Comparison of ENCODE assay signal across 2 cellular contexts in genomic region chr9:107226431-107226830, GRCh38.
TF ChIP-seq lines count a peak whose summit lies in the region.

No MANE protein-coding gene starts in this region.

TF ChIP-seq in HCT116, 20 proteins besides CTCF, POLR2A, EP300 and RAD21:
- TF ChIP-seq MAX (IDR thresholded peaks at IDR 0.05) (peak; percentile 31; the same call in 1 of the 2 replicates), EZH2 (IDR thresholded peaks at IDR 0.05) (no peak), CEBPB (IDR thresholded peaks at IDR 0.05; ENCODE audit: low read depth) (peak; percentile 57; the same call in 1 of the 2 replicates)

TF ChIP-seq in K562, 482 proteins besides CTCF, POLR2A, EP300 and RAD21 (continued from another document and continues in another):
- no peak for TF ChIP-seq THAP12 (CRISPR knock-in tag; IDR thresholded peaks at IDR 0.05)
- TF ChIP-seq RAD51 (IDR thresholded peaks at IDR 0.05; ENCODE audit: borderline replicate concordance, low read depth) = peak; percentile 78
- TF ChIP-seq ZNF232 (CRISPR knock-in tag; IDR thresholded peaks at IDR 0.05) = no peak
- TF ChIP-seq TAF9B (IDR thresholded peaks at IDR 0.05; ENCODE audit: partially characterized antibody) = no peak
- TF ChIP-seq FUS (optimal IDR thresholded peaks at IDR 0.05; ENCODE audit: low read depth, low read length) = no peak
- peak; percentile 72 for TF ChIP-seq USF1 (CRISPR knock-in tag; IDR thresholded peaks at IDR 0.05)
- TF ChIP-seq ZBTB49 (CRISPR knock-in tag; IDR thresholded peaks at IDR 0.05; ENCODE audit: borderline replicate concordance) = no peak
- TF ChIP-seq MLLT1 (IDR thresholded peaks at IDR 0.05) = no peak
- TF ChIP-seq CEBPG (CRISPR knock-in tag; IDR thresholded peaks at IDR 0.05) = no peak
- peak in 1 of 2 experiments; percentile 56; a peak in 2 of 4 replicates for TF ChIP-seq CEBPG (tag; conservative IDR thresholded peaks at IDR 0.05 in 1 of 2, IDR thresholded peaks at IDR 0.05 in 1 of 2)
- TF ChIP-seq ATF3 (IDR thresholded peaks at IDR 0.05) = peak; percentile 74
- TF ChIP-seq ATF3 (CRISPR knock-in tag; conservative IDR thresholded peaks at IDR 0.05) = no peak
- no peak for TF ChIP-seq TARDBP (IDR thresholded peaks at IDR 0.05)
- no peak for TF ChIP-seq TCF7L2 (IDR thresholded peaks at IDR 0.05; ENCODE audit: low read depth, low read length)
- TF ChIP-seq ZNF444 (CRISPR knock-in tag; IDR thresholded peaks at IDR 0.05) = no peak
- no peak for TF ChIP-seq ZNF347 (CRISPR knock-in tag; IDR thresholded peaks at IDR 0.05; ENCODE audit: low read depth)
- TF ChIP-seq TGIF2 (CRISPR knock-in tag; IDR thresholded peaks at IDR 0.05) = no peak
- TF ChIP-seq EGR1 (conservative IDR thresholded peaks at IDR 0.05) = no peak
- TF ChIP-seq ZEB2 (IDR thresholded peaks at IDR 0.05) = no peak
- TF ChIP-seq ZFX (CRISPR knock-in tag; IDR thresholded peaks at IDR 0.05) = no peak
- no peak for TF ChIP-seq HNRNPUL1 (IDR thresholded peaks at IDR 0.05; ENCODE audit: low read length)
- 0 out of 2 replicates have a peak, but pooled peaks have one; percentile 33 for TF ChIP-seq TOE1 (IDR thresholded peaks at IDR 0.05; ENCODE audit: borderline replicate concordance)
- TF ChIP-seq TOE1 (CRISPR knock-in tag; IDR thresholded peaks at IDR 0.05; ENCODE audit: borderline replicate concordance, low read depth) = no peak
- TF ChIP-seq SREBF2 (CRISPR knock-in tag; IDR thresholded peaks at IDR 0.05) = no peak
- TF ChIP-seq ZNF146 (CRISPR knock-in tag; IDR thresholded peaks at IDR 0.05; ENCODE audit: unreplicated experiment) = no peak
- TF ChIP-seq TCFL5 (CRISPR knock-in tag; conservative IDR thresholded peaks at IDR 0.05) = no peak
- TF ChIP-seq DDX20 (tag; IDR thresholded peaks at IDR 0.05; ENCODE audit: low read depth) = no peak
- TF ChIP-seq CEBPB (tag; IDR thresholded peaks at IDR 0.05) = peak; percentile 45; the same call in 1 of the 2 replicates
- no peak for TF ChIP-seq WHSC1 (IDR thresholded peaks at IDR 0.05; ENCODE audit: low read length)
- TF ChIP-seq RERE (CRISPR knock-in tag; IDR thresholded peaks at IDR 0.05; ENCODE audit: borderline replicate concordance) = no peak
- TF ChIP-seq USF2 (CRISPR knock-in tag; IDR thresholded peaks at IDR 0.05) = peak; percentile 87
- TF ChIP-seq ZNF740 (CRISPR knock-in tag; IDR thresholded peaks at IDR 0.05) = no peak
- no peak for TF ChIP-seq ZNF740 (tag; IDR thresholded peaks at IDR 0.05)
- no peak for TF ChIP-seq BRD4 (IDR thresholded peaks at IDR 0.05)
- no peak for TF ChIP-seq TSC22D4 (tag; IDR thresholded peaks at IDR 0.05)
- no peak for TF ChIP-seq MCM7 (IDR thresholded peaks at IDR 0.05)
- TF ChIP-seq ZNF174 (CRISPR knock-in tag; IDR thresholded peaks at IDR 0.05) = no peak
- no peak for TF ChIP-seq ZKSCAN3 (CRISPR knock-in tag; IDR thresholded peaks at IDR 0.05)
- peak; percentile 10 for TF ChIP-seq RBM25 (IDR thresholded peaks at IDR 0.05; ENCODE audit: low read depth, low read length, severe bottlenecking)
- no peak for TF ChIP-seq BRF1 (IDR thresholded peaks at IDR 0.05; ENCODE audit: borderline replicate concordance, extremely low read depth, insufficient read length)
- no peak for TF ChIP-seq ZNF695 (CRISPR knock-in tag; IDR thresholded peaks at IDR 0.05)
- 0 out of 2 replicates have a peak, but pooled peaks have one; percentile 21 for TF ChIP-seq TFE3 (CRISPR knock-in tag; IDR thresholded peaks at IDR 0.05)
- no peak for TF ChIP-seq GATA2 (CRISPR knock-in tag; IDR thresholded peaks at IDR 0.05)
- TF ChIP-seq MITF (IDR thresholded peaks at IDR 0.05) = no peak
- no peak for TF ChIP-seq ZNF511 (CRISPR knock-in tag; IDR thresholded peaks at IDR 0.05)
- TF ChIP-seq SMARCA5 (IDR thresholded peaks at IDR 0.05) = no peak
